9 cellular contexts compared by ENCODE assay signal in genomic region chr2:128196026-128196822, GRCh38.
DNase-seq lines count a peak whose midpoint lies in the region; ATAC-seq and TF ChIP-seq lines count a peak whose summit lies in the region.
"Had no signal": no experiment of that assay in that cellular context is flagged by ENCODE, and none has a peak within 500 bp of the region (broad histone marks: within the 10 kb centered on the region; RNA-seq: fewer than 3 reads in every experiment).

No MANE protein-coding gene starts in this region.

- H3K4me2 ChIP-seq in mesenchymal stem cell (ENCODE audit: low read length, poor library complexity, severe bottlenecking) (no peak overlapping the region), GM23248 (ENCODE audit: unreplicated experiment) (no peak overlapping the region)

- H3K9me2 ChIP-seq in GM23248 (ENCODE audit: insufficient read depth), result no peaks in the 10 kb centered on the region

- H3K36me3 ChIP-seq in Caco-2 (ENCODE audit: control insufficient read depth, insufficient read depth, low read length) (no peaks in the 10 kb centered on the region), mesenchymal stem cell (ENCODE audit: control insufficient read depth in 1 of 2, insufficient read depth in 2 of 2, low read depth in 1 of 2, low read length in 2 of 2) (peaks cover 11 to 20% of the 10 kb centered on the region in 2 experiments), GM23248 (ENCODE audit: low read depth) (no peaks in the 10 kb centered on the region)

- peak overlapping the region; percentile 19 for H4K8ac ChIP-seq in mesenchymal stem cell (ENCODE audit: low read length)

- H3K9ac ChIP-seq in mesenchymal stem cell (ENCODE audit: low read length) (peak overlapping the region; percentile 60), GM23248 (no peak overlapping the region)

- H3K18ac ChIP-seq in mesenchymal stem cell (ENCODE audit: low read depth in 1 of 2, low read length in 2 of 2), result peak overlapping the region in 1 of 2 experiments; percentile 52

- CTCF ChIA-PET in Caco-2 (lab: Charles Lee), result no interaction called here

- no peak overlapping the region for H2BK120ac ChIP-seq in mesenchymal stem cell (ENCODE audit: low read depth, low read length)

- H2AK5ac ChIP-seq in mesenchymal stem cell (ENCODE audit: low read length, severe bottlenecking), result no peak overlapping the region

- POLR2A ChIA-PET in Caco-2 (lab: Charles Lee), result no interaction called here
- POLR2A ChIA-PET in activated naive CD8-positive, alpha-beta T cell treated with anti-CD3 and anti-CD28 coated beads, Interleukin-2, amount 10 ng/mL, durations not matched to agents 7 days and 5 days (lab: Charles Lee), result no interaction called here

- no peak for TF ChIP-seq CTCF in Caco-2 (IDR thresholded peaks at IDR 0.05; ENCODE audit: insufficient read depth in 1 of 2, low read depth in 1 of 2, low read length in 1 of 2, severe bottlenecking in 1 of 2, unreplicated experiment in 1 of 2)

- no peak overlapping the region for H2AFZ ChIP-seq in mesenchymal stem cell (ENCODE audit: low read depth, low read length)
- no peak overlapping the region for H2AFZ ChIP-seq in GM23248

- H3K4me1 ChIP-seq in Caco-2 (peaks cover 6% of the 10 kb centered on the region; the same call in 1 of the 2 replicates), mesenchymal stem cell (ENCODE audit: control insufficient read depth, insufficient read depth, low read depth, low read length) (peaks cover 5% of the 10 kb centered on the region), GM23248 (ENCODE audit: insufficient read depth) (no peaks in the 10 kb centered on the region)

- no peak for DNase-seq in Caco-2
- DNase-seq in H4 (ENCODE audit: low spot score), result peak; percentile 52
- no peak for DNase-seq in activated naive CD8-positive, alpha-beta T cell treated with anti-CD3 and anti-CD28 coated beads, Interleukin-2, amount 10 ng/mL, durations not matched to agents 7 days and 5 days
- peak; percentile 71 for DNase-seq in mesenchymal stem cell
- no peak for DNase-seq in NCI-H2171 treated with DMSO at 0.1 percent for 48 hours (lab: John Stamatoyannopoulos, UW)
- DNase-seq in GM23248, result no peak

- H3K4me3 ChIP-seq in Caco-2 (ENCODE audit: low read depth, low read length) (no peak overlapping the region), mesenchymal stem cell (ENCODE audit: insufficient read depth in 1 of 2, low read depth in 1 of 2, low read length in 2 of 2) (peak overlapping the region in 1 of 2 experiments; percentile 47), GM23248 (no peak overlapping the region)

- no peaks in the 10 kb centered on the region for H3F3A ChIP-seq in GM23248 (ENCODE audit: insufficient read depth)

- H3K9me3 ChIP-seq in Caco-2 (no peaks in the 10 kb centered on the region), mesenchymal stem cell (ENCODE audit: control insufficient read depth, low read length) (no peaks in the 10 kb centered on the region), GM23248 (ENCODE audit: low read depth) (no peaks in the 10 kb centered on the region)

- 58% methylated on average over 9 of the region's 10 CpGs for WGBS in mesenchymal stem cell
- 86 to 87% methylated on average over 10 of the region's 10 CpGs for WGBS in GM23248 (ENCODE audit: low coverage in 1 of 2, low lambda C conversion rate in 2 of 2, missing lambda C conversion rate in 2 of 2), 2 experiments

- no peaks in the 10 kb centered on the region for H3K27me3 ChIP-seq in Caco-2 (replicated peaks; ENCODE audit: control insufficient read depth, insufficient read depth, low read length)
- no peaks in the 10 kb centered on the region for H3K27me3 ChIP-seq in mesenchymal stem cell (ENCODE audit: control insufficient read depth in 1 of 2, insufficient read depth in 1 of 2, low read length in 2 of 2)
- H3K27me3 ChIP-seq in GM23248 (replicated peaks; ENCODE audit: insufficient read depth), result no peaks in the 10 kb centered on the region

- no peaks in the 10 kb centered on the region for H3K4me1 Mint-ChIP-seq in Caco-2 (ENCODE audit: low read depth, unreplicated experiment)
- peaks cover 21% of the 10 kb centered on the region for H3K4me1 Mint-ChIP-seq in activated naive CD8-positive, alpha-beta T cell treated with anti-CD3 and anti-CD28 coated beads, Interleukin-2, amount 10 ng/mL, durations not matched to agents 7 days and 5 days

- H4K91ac ChIP-seq in mesenchymal stem cell (ENCODE audit: low read length), result no peak overlapping the region

- H3K27ac Mint-ChIP-seq in Caco-2 (ENCODE audit: unreplicated experiment), result peak overlapping the region; percentile 5
- H3K27ac Mint-ChIP-seq in activated naive CD8-positive, alpha-beta T cell treated with anti-CD3 and anti-CD28 coated beads, Interleukin-2, amount 10 ng/mL, durations not matched to agents 7 days and 5 days, result peak overlapping the region; percentile 70

- no peaks in the 10 kb centered on the region for H3K79me2 ChIP-seq in GM23248 (ENCODE audit: insufficient read depth)

- no peak overlapping the region for H3K4me3 Mint-ChIP-seq in Caco-2 (ENCODE audit: unreplicated experiment)
- H3K4me3 Mint-ChIP-seq in activated naive CD8-positive, alpha-beta T cell treated with anti-CD3 and anti-CD28 coated beads, Interleukin-2, amount 10 ng/mL, durations not matched to agents 7 days and 5 days, result peak overlapping the region; percentile 48
- H3K4me3 Mint-ChIP-seq: neural crest cell had no signal

- H3K14ac ChIP-seq in mesenchymal stem cell (ENCODE audit: low read length in 2 of 2), result no peak overlapping the region

- no TSS peak for BruUV-seq in Caco-2 (replicated peaks; lab: Mats Ljungman, UMichigan)

- H4K20me1 ChIP-seq in GM23248 (ENCODE audit: insufficient read depth), result no peaks in the 10 kb centered on the region

- H3K4ac ChIP-seq in mesenchymal stem cell (ENCODE audit: low read depth in 1 of 2, low read length in 2 of 2), result peak overlapping the region in 1 of 2 experiments; percentile 15

- ATAC-seq in activated naive CD8-positive, alpha-beta T cell treated with anti-CD3 and anti-CD28 coated beads, Interleukin-2, amount 10 ng/mL, durations not matched to agents 7 days and 5 days (ENCODE audit: low read depth), result peak; percentile 53
- ATAC-seq in GM19035 (IDR thresholded peaks at IDR 0.05; ENCODE audit: unreplicated experiment) (no peak), HG03095 (IDR thresholded peaks at IDR 0.05; ENCODE audit: unreplicated experiment) (no peak)

- intact Hi-C loops in Caco-2 (cut with micrococcal nuclease; ENCODE audit: unreplicated experiment), result no loop called here

- peaks cover 13% of the 10 kb centered on the region for H3K79me1 ChIP-seq in mesenchymal stem cell (replicated peaks; ENCODE audit: low read length, poor library complexity, severe bottlenecking)

- in situ Hi-C loops in GM23248 (cut with MboI), result no loop called here

- H3K9me3 Mint-ChIP-seq in Caco-2 (ENCODE audit: unreplicated experiment), result no peaks in the 10 kb centered on the region
- no peaks in the 10 kb centered on the region for H3K9me3 Mint-ChIP-seq in activated naive CD8-positive, alpha-beta T cell treated with anti-CD3 and anti-CD28 coated beads, Interleukin-2, amount 10 ng/mL, durations not matched to agents 7 days and 5 days
- H3K9me3 Mint-ChIP-seq: neural crest cell had no signal

- no peak overlapping the region for H2BK15ac ChIP-seq in mesenchymal stem cell (ENCODE audit: low read depth, poor library complexity, severe bottlenecking)

- H3K27ac ChIP-seq in mesenchymal stem cell (ENCODE audit: low read length, poor library complexity, severe bottlenecking), result no peak overlapping the region
- no peak overlapping the region for H3K27ac ChIP-seq in GM23248

- no peaks in the 10 kb centered on the region for H3K27me3 Mint-ChIP-seq in Caco-2 (ENCODE audit: insufficient read depth, unreplicated experiment)
- H3K27me3 Mint-ChIP-seq in activated naive CD8-positive, alpha-beta T cell treated with anti-CD3 and anti-CD28 coated beads, Interleukin-2, amount 10 ng/mL, durations not matched to agents 7 days and 5 days, result no peaks in the 10 kb centered on the region

- no peak overlapping the region for H2BK5ac ChIP-seq in mesenchymal stem cell (ENCODE audit: low read depth, low read length, poor library complexity, severe bottlenecking)

- H3K23ac ChIP-seq in mesenchymal stem cell (ENCODE audit: low read length in 2 of 2), result no peak overlapping the region

- peaks cover 26% of the 10 kb centered on the region for H3K36me3 Mint-ChIP-seq in Caco-2 (ENCODE audit: insufficient read depth, unreplicated experiment)
- H3K36me3 Mint-ChIP-seq in activated naive CD8-positive, alpha-beta T cell treated with anti-CD3 and anti-CD28 coated beads, Interleukin-2, amount 10 ng/mL, durations not matched to agents 7 days and 5 days, result peaks cover 30% of the 10 kb centered on the region

- H2BK12ac ChIP-seq in mesenchymal stem cell (ENCODE audit: low read length in 2 of 2), result peak overlapping the region in 1 of 2 experiments; percentile 37

Comparison
In these comparisons a context has a peak if more than half of its experiments do, and no peak if none do; other contexts are left out.
1. DNase-seq: peak in H4 (single experiment) and mesenchymal stem cell (single experiment); none in Caco-2 (0 of 2), activated naive CD8-positive, alpha-beta T cell treated with anti-CD3 and anti-CD28 coated beads, Interleukin-2, amount 10 ng/mL, durations not matched to agents 7 days and 5 days (single experiment), NCI-H2171 treated with DMSO at 0.1 percent for 48 hours (single experiment) and GM23248 (single experiment).